Comparison of ENCODE assay signal across 8 cellular contexts in genomic region chr7:5282464-5283316, GRCh38. TPM values are rescaled to one million over a fixed set of nuclear protein-coding genes. Genes with fewer than 3 reads are reported as not detected.
DNase-seq lines count a peak whose midpoint lies in the region; ATAC-seq and TF ChIP-seq lines count a peak whose summit lies in the region.

Gene SLC29A4 (plus strand): TSS chr7:5282943. CDS start chr7:5287817, 4,874 bp downstream.

- peak within 1 kb of the TSS in 2 of 4 donors; percentile 47 to 54 for H3K27ac ChIP-seq in body of pancreas

- H3K4me3 ChIP-seq in body of pancreas = peak within 1 kb of the TSS in 1 of 2 donors; percentile 22

- H3K9me3 ChIP-seq in ES-I3 (ENCODE audit: control insufficient read depth, insufficient read depth, low read length) = no peaks in the 10 kb centered on the region
- H3K9me3 ChIP-seq in body of pancreas = no peaks in the 10 kb centered on the region

- peak; percentile 65 for ATAC-seq in body of pancreas
- ATAC-seq in stimulated activated naive CD8-positive, alpha-beta T cell treated with anti-CD3 and anti-CD28 coated beads, Interleukin-15, amount 100 ng/mL, for 72 hours = peak; percentile 69
- ATAC-seq in HG02870 (IDR thresholded peaks at IDR 0.05; ENCODE audit: unreplicated experiment) = no peak
- no peak for ATAC-seq in HG03025 (IDR thresholded peaks at IDR 0.05; ENCODE audit: low FRiP score, unreplicated experiment)
- ATAC-seq in HG02884 (IDR thresholded peaks at IDR 0.05; ENCODE audit: unreplicated experiment) = no peak

- no peak within 1 kb of the TSS for H3K27ac Mint-ChIP-seq in stimulated activated naive CD8-positive, alpha-beta T cell treated with anti-CD3 and anti-CD28 coated beads, Interleukin-15, amount 100 ng/mL, for 72 hours

- no peak within 1 kb of the TSS for H3K4me3 Mint-ChIP-seq in stimulated activated naive CD8-positive, alpha-beta T cell treated with anti-CD3 and anti-CD28 coated beads, Interleukin-15, amount 100 ng/mL, for 72 hours

- intact Hi-C loops in body of pancreas (cut with DNase I) = no loop called here

- H3K27me3 ChIP-seq in body of pancreas = peaks cover 0 to 3% of the 10 kb centered on the region in 2 donors

- DNase-seq in LHCN-M2 (ENCODE audit: low read depth) (peak; percentile 23), body of pancreas (peak; percentile 45 to 65 (median 55)), left kidney (ENCODE audit: low read depth, low spot score) (peak; percentile 82)
- no peak for DNase-seq in stimulated activated naive CD8-positive, alpha-beta T cell treated with anti-CD3 and anti-CD28 coated beads, Interleukin-15, amount 100 ng/mL, for 72 hours

- TF ChIP-seq CTCF in body of pancreas (IDR thresholded peaks at IDR 0.05) = no peak

- TF ChIP-seq POLR2A in body of pancreas (IDR thresholded peaks at IDR 0.05) = no peak

- H3K9ac ChIP-seq in ES-I3 (ENCODE audit: low read depth, low read length) = peak within 1 kb of the TSS; percentile 56; the same call in 1 of the 2 replicates

- H3K4me1 ChIP-seq in ES-I3 (ENCODE audit: insufficient read depth, low read length) (no peaks in the 10 kb centered on the region), body of pancreas (peaks cover 15% of the 10 kb centered on the region)

- H3K9me3 Mint-ChIP-seq in stimulated activated naive CD8-positive, alpha-beta T cell treated with anti-CD3 and anti-CD28 coated beads, Interleukin-15, amount 100 ng/mL, for 72 hours = no peaks in the 10 kb centered on the region

- H3K27me3 Mint-ChIP-seq in stimulated activated naive CD8-positive, alpha-beta T cell treated with anti-CD3 and anti-CD28 coated beads, Interleukin-15, amount 100 ng/mL, for 72 hours = peaks cover 23% of the 10 kb centered on the region

- H3K36me3 ChIP-seq in ES-I3 (ENCODE audit: insufficient read depth, low read length) (no peaks in the 10 kb centered on the region), body of pancreas (replicated peaks in 1 of 2; ENCODE audit: insufficient read depth in 1 of 2, low read depth in 2 of 2) (no peaks in the 10 kb centered on the region)

- WGBS in body of pancreas, 2 donors = 0 to 6% methylated on average over 11 to 25 of the region's 69 CpGs

- no peaks in the 10 kb centered on the region for H3K4me1 Mint-ChIP-seq in stimulated activated naive CD8-positive, alpha-beta T cell treated with anti-CD3 and anti-CD28 coated beads, Interleukin-15, amount 100 ng/mL, for 72 hours

RNA-seq across cellular contexts. Expression of gene SLC29A4, which starts in this region (rescaled TPM):
- 3.9 and 4.7 TPM in 2 replicates for total RNA-seq in LHCN-M2 (2014; rRNA removed)
- polyA plus RNA-seq in LHCN-M2 (2012) = 4.2 TPM
- total RNA-seq in body of pancreas = 10 to 100 TPM; 13.2 to 24.4 TPM

Comparison
In these comparisons a context has a peak if more than half of its experiments do, and no peak if none do; other contexts are left out.
1. DNase-seq: peak in LHCN-M2 (single experiment), body of pancreas (4 of 4) and left kidney (single experiment); none in stimulated activated naive CD8-positive, alpha-beta T cell treated with anti-CD3 and anti-CD28 coated beads, Interleukin-15, amount 100 ng/mL, for 72 hours (0 of 2).
2. ATAC-seq: peak in body of pancreas (single experiment) and stimulated activated naive CD8-positive, alpha-beta T cell treated with anti-CD3 and anti-CD28 coated beads, Interleukin-15, amount 100 ng/mL, for 72 hours (single experiment); none in HG02870 (single experiment), HG03025 (single experiment) and HG02884 (single experiment).